15 cellular contexts compared by ENCODE assay signal in genomic region chr6:144468709-144469108, GRCh38.
DNase-seq lines count a peak whose midpoint lies in the region; ATAC-seq and TF ChIP-seq lines count a peak whose summit lies in the region.
"Had no signal": no experiment of that assay in that cellular context is flagged by ENCODE, and none has a peak within 500 bp of the region (broad histone marks: within the 10 kb centered on the region; RNA-seq: fewer than 3 reads in every experiment).

No MANE protein-coding gene starts in this region.

- no peaks in the 10 kb centered on the region for H3K27me3 Mint-ChIP-seq in activated CD8-positive, alpha-beta T cell treated with anti-CD3 and anti-CD28 coated beads, Interleukin-2, amount 10 ng/mL, durations not matched to agents 7 days and 5 days (ENCODE audit: low read depth)
- H3K27me3 Mint-ChIP-seq in glutamatergic neuron (ENCODE audit: unreplicated experiment), result no peaks in the 10 kb centered on the region
- H3K27me3 Mint-ChIP-seq: brain, type B pancreatic cell had no signal

- H3K4me3 Mint-ChIP-seq in activated CD8-positive, alpha-beta T cell treated with anti-CD3 and anti-CD28 coated beads, Interleukin-2, amount 10 ng/mL, durations not matched to agents 7 days and 5 days, result peak overlapping the region; percentile 0
- H3K4me3 Mint-ChIP-seq in glutamatergic neuron (ENCODE audit: unreplicated experiment), result no peak overlapping the region
- H3K4me3 Mint-ChIP-seq: brain, type B pancreatic cell had no signal

- no peak for TF ChIP-seq CTCF in glutamatergic neuron (IDR thresholded peaks at IDR 0.05; ENCODE audit: partially characterized antibody, unreplicated experiment)

- peak; percentile 60 for ATAC-seq in activated CD8-positive, alpha-beta T cell treated with anti-CD3 and anti-CD28 coated beads, Interleukin-2, amount 10 ng/mL, durations not matched to agents 7 days and 5 days

- H3K9me3 Mint-ChIP-seq in activated CD8-positive, alpha-beta T cell treated with anti-CD3 and anti-CD28 coated beads, Interleukin-2, amount 10 ng/mL, durations not matched to agents 7 days and 5 days (ENCODE audit: insufficient read depth), result no peaks in the 10 kb centered on the region
- peaks cover 3% of the 10 kb centered on the region for H3K9me3 Mint-ChIP-seq in glutamatergic neuron (ENCODE audit: unreplicated experiment)
- H3K9me3 Mint-ChIP-seq: type B pancreatic cell had no signal

- peaks cover 16% of the 10 kb centered on the region for H3K4me1 Mint-ChIP-seq in activated CD8-positive, alpha-beta T cell treated with anti-CD3 and anti-CD28 coated beads, Interleukin-2, amount 10 ng/mL, durations not matched to agents 7 days and 5 days (ENCODE audit: low read depth)
- peaks cover 11% of the 10 kb centered on the region for H3K4me1 Mint-ChIP-seq in glutamatergic neuron (ENCODE audit: low read depth, unreplicated experiment)
- H3K4me1 Mint-ChIP-seq: brain had no signal

- peak; percentile 50 for DNase-seq in stimulated activated CD4-positive, alpha-beta T cell treated with anti-CD3 and anti-CD28 coated beads, Interleukin-15, amount 100 ng/mL, for 24 hours
- DNase-seq in stimulated activated CD4-positive, alpha-beta T cell treated with anti-CD3 and anti-CD28 coated beads, Interleukin-1b, Interleukin-23, amount 100 ng/mL, for 48 hours, result no peak
- no peak for DNase-seq in activated CD8-positive, alpha-beta T cell treated with anti-CD3 and anti-CD28 coated beads, Interleukin-2, amount 10 ng/mL, durations not matched to agents 7 days and 5 days
- no peak for DNase-seq in glutamatergic neuron
- no peak for DNase-seq in NCI-H345 treated with DMSO at 0.1 percent for 48 hours (lab: John Stamatoyannopoulos, UW; ENCODE audit: unreplicated experiment)
- no peak for DNase-seq in stimulated activated naive CD4-positive, alpha-beta T cell treated with Interleukin-2 at 50 U/mL for 16 hours (lab: John Stamatoyannopoulos, UW)
- DNase-seq in NCI-H2029 (lab: John Stamatoyannopoulos, UW), result no peak
- DNase-seq in GF-D8 (lab: John Stamatoyannopoulos, UW), result no peak
- DNase-seq: Karpas-422, NCI-H1694, NCI-H526 treated with DMSO at 0.1 percent for 48 hours, nucleus accumbens, small intestine had no signal

- CTCF ChIA-PET in activated CD8-positive, alpha-beta T cell treated with anti-CD3 and anti-CD28 coated beads, Interleukin-2, amount 10 ng/mL, durations not matched to agents 7 days and 5 days (lab: Charles Lee), result interaction anchor here (0.7 to 1.7 kb wide), 4 partner anchors 9 to 140 kb away, joined by 3 to 5 read pairs (median 4); no protein-coding TSS in a partner anchor

- POLR2A ChIA-PET in activated CD8-positive, alpha-beta T cell treated with anti-CD3 and anti-CD28 coated beads, Interleukin-2, amount 10 ng/mL, durations not matched to agents 7 days and 5 days (lab: Charles Lee), result no interaction called here

- peak overlapping the region; percentile 48 for H3K27ac Mint-ChIP-seq in activated CD8-positive, alpha-beta T cell treated with anti-CD3 and anti-CD28 coated beads, Interleukin-2, amount 10 ng/mL, durations not matched to agents 7 days and 5 days
- peak overlapping the region; percentile 6 for H3K27ac Mint-ChIP-seq in glutamatergic neuron (ENCODE audit: unreplicated experiment)
- H3K27ac Mint-ChIP-seq: brain, type B pancreatic cell had no signal

- H3K36me3 Mint-ChIP-seq in activated CD8-positive, alpha-beta T cell treated with anti-CD3 and anti-CD28 coated beads, Interleukin-2, amount 10 ng/mL, durations not matched to agents 7 days and 5 days (ENCODE audit: low read depth), result peaks cover 64% of the 10 kb centered on the region
- H3K36me3 Mint-ChIP-seq in glutamatergic neuron (ENCODE audit: unreplicated experiment), result no peaks in the 10 kb centered on the region
